9 cellular contexts compared by ENCODE assay signal in the genomic region with DNA sequence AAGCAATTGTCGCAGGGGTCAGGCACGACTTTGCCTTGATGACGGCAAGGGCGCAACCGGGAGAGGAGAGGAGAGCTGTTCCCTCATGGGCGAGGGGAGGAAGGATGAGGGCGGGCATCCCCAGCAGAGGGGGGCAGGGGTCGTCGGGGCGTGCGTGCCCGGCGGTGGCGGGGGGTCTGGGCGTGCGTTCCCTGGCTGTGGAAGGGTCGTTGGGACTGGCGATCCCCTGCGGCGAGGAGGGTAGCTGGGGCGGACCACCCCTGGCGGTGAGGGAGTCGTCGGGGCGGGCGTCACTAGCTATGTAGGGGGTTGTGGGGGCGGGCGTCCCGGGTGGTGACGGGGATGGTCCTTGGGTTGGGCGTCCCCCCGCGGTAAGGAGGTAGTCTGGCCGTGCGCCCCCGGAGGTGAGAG. TPM values are rescaled to one million over a fixed set of nuclear protein-coding genes. Genes with fewer than 3 reads are reported as not detected.
A peak's percentile ranks its signal among the peaks of the same experiment; 100 is the strongest.
DNase-seq lines count a peak whose midpoint lies in the region; ATAC-seq, FAIRE-seq and TF ChIP-seq lines count a peak whose summit lies in the region.
"Had no signal": no experiment of that assay in that cellular context is flagged by ENCODE, and none has a peak within 500 bp of the region (broad histone marks: within the 10 kb centered on the region; RNA-seq: fewer than 3 reads in every experiment).

No MANE protein-coding gene starts in this region.

- intact Hi-C loops in Right ventricle myocardium inferior (cut with DNase I): no loop called here
- intact Hi-C loops in cardiac septum (cut with DNase I): no loop called here
- intact Hi-C loops in kidney (cut with DNase I): no loop called here
- intact Hi-C loops in upper lobe of right lung (cut with DNase I): no loop called here
- intact Hi-C loops in testis (cut with DNase I; ENCODE audit: low total_unique reads): no loop called here

- H3K4me1 Mint-ChIP-seq in activated CD8-positive, alpha-beta T cell treated with anti-CD3 and anti-CD28 coated beads, Interleukin-2, amount 10 ng/mL, durations not matched to agents 7 days and 5 days (ENCODE audit: low read depth): peaks cover 27% of the 10 kb centered on the region

- H3K4me3 ChIP-seq in kidney (ENCODE audit: low read length in 2 of 2) (no peak overlapping the region), upper lobe of right lung (peak overlapping the region; percentile 33), testis (peak overlapping the region in 1 of 2 donors; percentile 20)

- no peak for FAIRE-seq in kidney (lab: Jason Lieb, UNC)

- no peak for TF ChIP-seq POLR2A in testis (IDR thresholded peaks at IDR 0.05)

- CTCF ChIA-PET in activated CD8-positive, alpha-beta T cell treated with anti-CD3 and anti-CD28 coated beads, Interleukin-2, amount 10 ng/mL, durations not matched to agents 7 days and 5 days (lab: Charles Lee): no interaction called here

- H3K36me3 ChIP-seq in kidney (ENCODE audit: control insufficient read depth in 1 of 2, insufficient read depth in 2 of 2, low read length in 2 of 2): no peaks in the 10 kb centered on the region
- no peaks in the 10 kb centered on the region for H3K36me3 ChIP-seq in upper lobe of right lung
- H3K36me3 ChIP-seq in testis (ENCODE audit: low read depth, missing control alignments): no peaks in the 10 kb centered on the region

- H3K9me3 ChIP-seq in kidney (ENCODE audit: control insufficient read depth in 1 of 2, low read length in 2 of 2) (no peaks in the 10 kb centered on the region), upper lobe of right lung (no peaks in the 10 kb centered on the region), testis (no peaks in the 10 kb centered on the region)

- H3K27ac ChIP-seq in kidney (ENCODE audit: low read depth in 2 of 2, low read length in 2 of 2) (no peak overlapping the region), upper lobe of right lung (no peak overlapping the region), testis (no peak overlapping the region)

- H3K9ac ChIP-seq in kidney (ENCODE audit: low read length in 2 of 2): no peak overlapping the region

- TF ChIP-seq CTCF in kidney (IDR thresholded peaks at IDR 0.05; ENCODE audit: borderline replicate concordance, extremely low read depth, insufficient read depth): no peak
- no peak for TF ChIP-seq CTCF in upper lobe of right lung (IDR thresholded peaks at IDR 0.05)
- TF ChIP-seq CTCF in testis (IDR thresholded peaks at IDR 0.05): no peak

- DNase-seq in Right ventricle myocardium inferior (ENCODE audit: missing footprints): peak; percentile 49
- DNase-seq in cardiac septum (ENCODE audit: low spot score): no peak
- no peak for DNase-seq in activated CD8-positive, alpha-beta T cell treated with anti-CD3 and anti-CD28 coated beads, Interleukin-2, amount 10 ng/mL, durations not matched to agents 7 days and 5 days
- DNase-seq in kidney: peak; percentile 72
- no peak for DNase-seq in upper lobe of right lung
- no peak for DNase-seq in testis
- no peak for DNase-seq in NCI-H2107 (lab: John Stamatoyannopoulos, UW)
- DNase-seq: KG1 had no signal

- peaks cover 5% of the 10 kb centered on the region for H3K36me3 Mint-ChIP-seq in activated CD8-positive, alpha-beta T cell treated with anti-CD3 and anti-CD28 coated beads, Interleukin-2, amount 10 ng/mL, durations not matched to agents 7 days and 5 days (ENCODE audit: low read depth)

- H3K27me3 Mint-ChIP-seq in activated CD8-positive, alpha-beta T cell treated with anti-CD3 and anti-CD28 coated beads, Interleukin-2, amount 10 ng/mL, durations not matched to agents 7 days and 5 days (ENCODE audit: low read depth): peaks cover 79% of the 10 kb centered on the region

- H3K9me3 Mint-ChIP-seq in activated CD8-positive, alpha-beta T cell treated with anti-CD3 and anti-CD28 coated beads, Interleukin-2, amount 10 ng/mL, durations not matched to agents 7 days and 5 days (ENCODE audit: insufficient read depth): no peaks in the 10 kb centered on the region

- H3K27ac Mint-ChIP-seq in activated CD8-positive, alpha-beta T cell treated with anti-CD3 and anti-CD28 coated beads, Interleukin-2, amount 10 ng/mL, durations not matched to agents 7 days and 5 days: peak overlapping the region; percentile 60

- POLR2A ChIA-PET in activated CD8-positive, alpha-beta T cell treated with anti-CD3 and anti-CD28 coated beads, Interleukin-2, amount 10 ng/mL, durations not matched to agents 7 days and 5 days (lab: Charles Lee): no interaction called here

- WGBS in testis, 2 donors: 1 to 6% methylated on average over 14 to 31 of the region's 36 CpGs

- H3K4me1 ChIP-seq in kidney (ENCODE audit: control insufficient read depth in 1 of 2, insufficient read depth in 1 of 2, low read depth in 1 of 2, low read length in 2 of 2) (peaks cover 0 to 10% of the 10 kb centered on the region in 2 donors), upper lobe of right lung (peaks cover 22% of the 10 kb centered on the region), testis (peaks cover 21% of the 10 kb centered on the region)

- no peak overlapping the region for H3K4me3 Mint-ChIP-seq in activated CD8-positive, alpha-beta T cell treated with anti-CD3 and anti-CD28 coated beads, Interleukin-2, amount 10 ng/mL, durations not matched to agents 7 days and 5 days

- H3K27me3 ChIP-seq in upper lobe of right lung: peaks cover 73% of the 10 kb centered on the region
- H3K27me3 ChIP-seq in testis: no peaks in the 10 kb centered on the region

- ATAC-seq in Right ventricle myocardium inferior: no peak
- ATAC-seq in activated CD8-positive, alpha-beta T cell treated with anti-CD3 and anti-CD28 coated beads, Interleukin-2, amount 10 ng/mL, durations not matched to agents 7 days and 5 days: no peak
- ATAC-seq in upper lobe of right lung: no peak
- ATAC-seq in HG03565 (IDR thresholded peaks at IDR 0.05; ENCODE audit: unreplicated experiment): no peak

RNA-seq across cellular contexts. Expression of a gene that starts 1.7 kb away (rescaled TPM):
- total RNA-seq in Right ventricle myocardium inferior (not detected), cardiac septum (31.8 TPM), kidney (33.2 TPM), upper lobe of right lung (9.7 TPM), testis (1 to 10 TPM; 3.8 to 7.1 TPM)
- not detected for total RNA-seq in activated CD8-positive, alpha-beta T cell treated with anti-CD3 and anti-CD28 coated beads, Interleukin-2, amount 10 ng/mL, durations not matched to agents 7 days and 5 days
- polyA plus RNA-seq in kidney (ENCODE audit: insufficient read depth, low read depth, low replicate concordance) (1.8 TPM), testis (ENCODE audit: insufficient read depth, low read depth, low replicate concordance) (23.4 TPM)

RNA-seq across cellular contexts. Expression of a gene that starts 42.3 kb away (rescaled TPM):
- total RNA-seq in Right ventricle myocardium inferior: 37.0 TPM
- total RNA-seq in cardiac septum: 40.2 TPM
- total RNA-seq in activated CD8-positive, alpha-beta T cell treated with anti-CD3 and anti-CD28 coated beads, Interleukin-2, amount 10 ng/mL, durations not matched to agents 7 days and 5 days: 10 to 100 TPM; 81.8 to 84.0 TPM
- total RNA-seq in kidney: 70.1 TPM
- polyA plus RNA-seq in kidney (ENCODE audit: insufficient read depth, low read depth, low replicate concordance): 34.2 TPM
- 80.8 TPM for total RNA-seq in upper lobe of right lung
- 100 to 1,000 TPM; 176 to 188 TPM for total RNA-seq in testis
- 99.0 TPM for polyA plus RNA-seq in testis (ENCODE audit: insufficient read depth, low read depth, low replicate concordance)

Comparison
In these comparisons a context has a peak if more than half of its experiments do, and no peak if none do; other contexts are left out.
1. DNase-seq: peak in Right ventricle myocardium inferior (single experiment) and kidney (single experiment); none in cardiac septum (single experiment), activated CD8-positive, alpha-beta T cell treated with anti-CD3 and anti-CD28 coated beads, Interleukin-2, amount 10 ng/mL, durations not matched to agents 7 days and 5 days (single experiment), upper lobe of right lung (single experiment), testis (single experiment) and NCI-H2107 (single experiment).